ENCODE assay signal across 31 cellular contexts in genomic region chrX:108795240-108795639, GRCh38. TPM values are rescaled to one million over a fixed set of nuclear protein-coding genes. Genes with fewer than 3 reads are reported as not detected.
"Had no signal": no experiment of that assay in that cellular context is flagged by ENCODE, and none has a peak within 500 bp of the region (broad histone marks: within the 10 kb centered on the region; RNA-seq: fewer than 3 reads in every experiment).

No MANE protein-coding gene starts in this region.

- H3K36me3 ChIP-seq: breast epithelium, SJCRH30, WERI-Rb-1 had no signal

- H3K4me1 ChIP-seq: breast epithelium, SJCRH30 had no signal

- H3K27me3 ChIP-seq: SJCRH30 had no signal

- DNase-seq: activated CD4-positive, alpha-beta T cell treated with anti-CD3 and anti-CD28 coated beads, Interleukin-2, amount 10 ng/mL, durations not matched to agents 24 days and 14 days; activated CD4-positive, alpha-beta T cell treated with anti-CD3 and anti-CD28 coated beads, Interleukin-2, amount 50 U/mL, for 48 hours; activated CD4-positive, CD25-positive, alpha-beta regulatory T cell treated with anti-CD3 and anti-CD28 coated beads, Interleukin-2, amount 50 U/mL, for 72 hours; activated CD8-positive, alpha-beta memory T cell treated with anti-CD3 and anti-CD28 coated beads, Interleukin-2, amount 10 ng/mL, durations not matched to agents 7 days and 5 days; activated effector memory CD4-positive, alpha-beta T cell treated with Interleukin-2 at 50 U/mL for 16 hours; activated naive CD4-positive, alpha-beta T cell; activated T-cell treated with anti-CD3 and anti-CD28 coated beads, Interleukin-2, amount 50 U/mL, for 24 hours; aorta; caudate nucleus; Karpas-422; MM.1S; NCI-H1105 treated with DMSO at 0.1 percent for 48 hours; NCI-H146; NCI-H187 treated with DMSO at 0.1 percent for 48 hours; NCI-H2081 treated with DMSO at 0.1 percent for 48 hours; NCI-H2171 treated with DMSO at 0.1 percent for 48 hours; NCI-H226; NCI-H526; NCI-H774; NK-92 treated with Interleukin-12 subunit alpha and Interleukin-12 subunit beta, amount 100 ng/mL, for 24 hours; OCI-M1; Right ventricle myocardium superior; SJCRH30; SK-N-SH; T-helper 1 cell; WERI-Rb-1 had no signal

- ATAC-seq: activated CD8-positive, alpha-beta memory T cell treated with anti-CD3 and anti-CD28 coated beads, Interleukin-2, amount 10 ng/mL, durations not matched to agents 7 days and 5 days; Panc1 had no signal

- H3K4me2 ChIP-seq: SK-N-SH had no signal

- H3K9ac ChIP-seq: SK-N-SH had no signal

- H3K27ac ChIP-seq: breast epithelium, RWPE1, SJCRH30, WERI-Rb-1 had no signal

- H3K4me3 ChIP-seq: breast epithelium, SJCRH30 had no signal

RNA-seq across cellular contexts. Expression of gene IRS4, which starts 58.9 kb away (rescaled TPM):
- total RNA-seq: aorta; NCI-H460; Right ventricle myocardium superior; SJCRH30; T-helper 2 cell treated with Interferon-gamma antibody and Interleukin-4, amounts not matched to agents 100 ng/mL and 5 ng/mL, for 36 hours had no signal
- polyA plus RNA-seq: aorta, SK-N-SH had no signal
